In the genomic region with DNA sequence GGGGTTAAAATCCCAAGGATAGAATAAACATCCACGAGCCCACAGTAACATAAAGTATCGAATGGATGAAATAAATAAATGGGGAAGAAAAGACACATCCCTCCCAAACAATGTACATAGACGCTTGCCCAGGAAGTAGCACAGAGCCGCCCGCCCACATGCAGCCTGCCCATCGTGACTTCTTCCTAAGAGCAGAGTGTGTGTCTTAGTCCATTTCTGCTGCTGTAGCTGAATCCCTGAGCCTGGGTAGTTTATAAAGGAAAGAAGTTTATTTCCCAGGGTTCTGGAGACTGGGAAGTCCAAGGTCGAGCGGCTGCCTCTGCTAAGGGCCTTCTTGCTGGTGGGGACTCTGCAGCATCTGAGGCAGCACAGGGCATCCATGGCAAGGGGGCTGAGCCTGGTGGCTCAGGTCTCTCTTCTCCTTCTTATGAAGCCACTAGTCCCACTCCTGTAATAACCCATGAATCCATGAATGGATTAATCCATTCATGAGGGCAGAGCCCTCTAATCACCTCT, we compare ENCODE assay signal across 17 cellular contexts. TPM values are rescaled to one million over a fixed set of nuclear protein-coding genes. Genes with fewer than 3 reads are reported as not detected.
DNase-seq lines count a peak whose midpoint lies in the region; ATAC-seq and TF ChIP-seq lines count a peak whose summit lies in the region.
"Had no signal": no experiment of that assay in that cellular context is flagged by ENCODE, and none has a peak within 500 bp of the region (broad histone marks: within the 10 kb centered on the region; RNA-seq: fewer than 3 reads in every experiment).

No MANE protein-coding gene starts in this region.

- H3K9me3 Mint-ChIP-seq in activated T-helper 17 cell treated with anti-CD3 and anti-CD28 coated beads, Interleukin-2, amount 50 U/mL, for 72 hours: no peaks in the 10 kb centered on the region
- H3K9me3 Mint-ChIP-seq: CD8-positive, alpha-beta T cell had no signal

- no peak overlapping the region for H3K4me3 ChIP-seq in lower lobe of right lung
- H3K4me3 ChIP-seq: A549, GM23248, HAP-1 had no signal

- ATAC-seq in left cardiac atrium: no peak
- no peak for ATAC-seq in activated T-helper 17 cell treated with anti-CD3 and anti-CD28 coated beads, Interleukin-2, amount 50 U/mL, for 72 hours (replicated peaks)
- no peak for ATAC-seq in lower lobe of right lung
- ATAC-seq: A549; CD8-positive, alpha-beta T cell had no signal

- intact Hi-C loops in left cardiac atrium (cut with DNase I) (no loop called here), cardiac septum (cut with DNase I) (no loop called here), lower lobe of right lung (cut with DNase I) (no loop called here)

- no peaks in the 10 kb centered on the region for H3K27me3 ChIP-seq in lower lobe of right lung (ENCODE audit: low read depth)

- H3K9me3 ChIP-seq in lower lobe of right lung: no peaks in the 10 kb centered on the region
- H3K9me3 ChIP-seq: HAP-1 had no signal

- DNase-seq in left cardiac atrium: peak; percentile 8
- DNase-seq in cardiac septum (ENCODE audit: low spot score): no peak
- peak; percentile 21 for DNase-seq in lower lobe of right lung
- no peak for DNase-seq in GM10266 (ENCODE audit: extremely low spot score)
- no peak for DNase-seq in NCI-H774 (lab: John Stamatoyannopoulos, UW)
- no peak for DNase-seq in cerebellar nuclear complex (lab: John Stamatoyannopoulos, UW)
- DNase-seq: AML-193; Calu3; CD8-positive, alpha-beta T cell; DND-41; EL; GM23248 had no signal

- peak overlapping the region; percentile 40 for H3K27ac Mint-ChIP-seq in activated T-helper 17 cell treated with anti-CD3 and anti-CD28 coated beads, Interleukin-2, amount 50 U/mL, for 72 hours
- H3K27ac Mint-ChIP-seq: CD8-positive, alpha-beta T cell had no signal

- H3K4me1 Mint-ChIP-seq in activated T-helper 17 cell treated with anti-CD3 and anti-CD28 coated beads, Interleukin-2, amount 50 U/mL, for 72 hours: no peaks in the 10 kb centered on the region

- no peaks in the 10 kb centered on the region for H3K4me1 ChIP-seq in lower lobe of right lung
- H3K4me1 ChIP-seq: A549, HAP-1 had no signal

- H3K27ac ChIP-seq in lower lobe of right lung: no peak overlapping the region
- H3K27ac ChIP-seq: 22Rv1, A549, C4-2B, GM23248 had no signal

- no peaks in the 10 kb centered on the region for H3K36me3 Mint-ChIP-seq in activated T-helper 17 cell treated with anti-CD3 and anti-CD28 coated beads, Interleukin-2, amount 50 U/mL, for 72 hours (ENCODE audit: low read depth)
- H3K36me3 Mint-ChIP-seq: CD8-positive, alpha-beta T cell had no signal

- H3K36me3 ChIP-seq in lower lobe of right lung: no peaks in the 10 kb centered on the region
- H3K36me3 ChIP-seq: HAP-1 had no signal

- no peak overlapping the region for H3K4me3 Mint-ChIP-seq in activated T-helper 17 cell treated with anti-CD3 and anti-CD28 coated beads, Interleukin-2, amount 50 U/mL, for 72 hours
- H3K4me3 Mint-ChIP-seq: CD8-positive, alpha-beta T cell had no signal

- H3K27me3 Mint-ChIP-seq in activated T-helper 17 cell treated with anti-CD3 and anti-CD28 coated beads, Interleukin-2, amount 50 U/mL, for 72 hours: peaks cover 5% of the 10 kb centered on the region

- TF ChIP-seq CTCF in lower lobe of right lung (IDR thresholded peaks at IDR 0.05): no peak
- no peak for TF ChIP-seq CTCF in GM10266 (IDR thresholded peaks at IDR 0.05; ENCODE audit: control insufficient read depth, insufficient read depth, low read depth, missing control alignments)

RNA-seq across cellular contexts. Expression of gene ZNF469, which starts 39.4 kb away (rescaled TPM):
- total RNA-seq in left cardiac atrium (1 to 10 TPM in 1 of 2 donors, under 1 TPM in 1; 0.65 to 1.7 TPM), cardiac septum (1.5 TPM), lower lobe of right lung (2.0 TPM)
- under 1 TPM; 0.26 to 0.30 TPM for total RNA-seq in activated T-helper 17 cell treated with anti-CD3 and anti-CD28 coated beads, Interleukin-2, amount 50 U/mL, for 72 hours

Comparison
In these comparisons a context has a peak if more than half of its experiments do, and no peak if none do; other contexts are left out.
1. DNase-seq: peak in left cardiac atrium (single experiment) and lower lobe of right lung (single experiment); none in cardiac septum (single experiment), GM10266 (single experiment), NCI-H774 (single experiment) and cerebellar nuclear complex (0 of 2).